In genomic region chr12:9634177-9634803, GRCh38 we compare ENCODE assay signal across 8 cellular contexts. TPM values are rescaled to one million over a fixed set of nuclear protein-coding genes. Genes with fewer than 3 reads are reported as not detected.
DNase-seq lines count a peak whose midpoint lies in the region; ATAC-seq lines count a peak whose summit lies in the region.

No MANE protein-coding gene starts in this region.

- no peaks in the 10 kb centered on the region for H3K27me3 Mint-ChIP-seq in stimulated activated naive CD8-positive, alpha-beta T cell treated with anti-CD3 and anti-CD28 coated beads, Interleukin-15, amount 100 ng/mL, for 72 hours

- H3K4me3 Mint-ChIP-seq in stimulated activated naive CD8-positive, alpha-beta T cell treated with anti-CD3 and anti-CD28 coated beads, Interleukin-15, amount 100 ng/mL, for 72 hours = peak overlapping the region; percentile 58 to 66

- DNase-seq in Right ventricle myocardium superior (no peak), cardiac septum (ENCODE audit: low spot score) (no peak), NAMALWA (ENCODE audit: low spot score) (peak; percentile 89), cerebellar cortex (ENCODE audit: low spot score) (peak; percentile 34), midbrain (lab: John Stamatoyannopoulos, UW) (peak; percentile 33)
- DNase-seq in activated CD4-positive, alpha-beta T cell treated with anti-CD3 and anti-CD28 coated beads for 1 hour = peak; percentile 63
- peak; percentile 66 to 70 for DNase-seq in stimulated activated naive CD8-positive, alpha-beta T cell treated with anti-CD3 and anti-CD28 coated beads, Interleukin-15, amount 100 ng/mL, for 72 hours

- peak overlapping the region in 1 of 2 donors; percentile 91 for H3K27ac Mint-ChIP-seq in stimulated activated naive CD8-positive, alpha-beta T cell treated with anti-CD3 and anti-CD28 coated beads, Interleukin-15, amount 100 ng/mL, for 72 hours

- intact Hi-C loops in Right ventricle myocardium superior (cut with DNase I) = loop anchor here (5.0 kb wide), 1 partner anchor 73 kb away; no protein-coding TSS in a partner anchor
- intact Hi-C loops in cardiac septum (cut with DNase I) = loop anchor here (2.0 kb wide), 1 partner anchor 75 kb away; no protein-coding TSS in a partner anchor

- ATAC-seq in Right ventricle myocardium superior (ENCODE audit: poor library complexity) = peak; percentile 48
- ATAC-seq in stimulated activated naive CD8-positive, alpha-beta T cell treated with anti-CD3 and anti-CD28 coated beads, Interleukin-15, amount 100 ng/mL, for 72 hours = peak; percentile 85
- no peak for ATAC-seq in HG03280 (IDR thresholded peaks at IDR 0.05; ENCODE audit: unreplicated experiment)

- H3K4me1 Mint-ChIP-seq in stimulated activated naive CD8-positive, alpha-beta T cell treated with anti-CD3 and anti-CD28 coated beads, Interleukin-15, amount 100 ng/mL, for 72 hours = peaks cover 58% of the 10 kb centered on the region

- H3K9me3 Mint-ChIP-seq in stimulated activated naive CD8-positive, alpha-beta T cell treated with anti-CD3 and anti-CD28 coated beads, Interleukin-15, amount 100 ng/mL, for 72 hours = peaks cover 20 to 23% of the 10 kb centered on the region in 2 donors

RNA-seq across cellular contexts. Expression of gene KLRB1, which starts 26.6 kb away (rescaled TPM):
- total RNA-seq in Right ventricle myocardium superior (not detected), cardiac septum (0.38 TPM)

RNA-seq across cellular contexts. Expression of gene CLEC2D, which starts 35.2 kb away (rescaled TPM):
- total RNA-seq in Right ventricle myocardium superior (4.5 TPM), cardiac septum (4.7 TPM)

Comparison
In these comparisons a context has a peak if more than half of its experiments do, and no peak if none do; other contexts are left out.
1. DNase-seq: peak in NAMALWA (single experiment), activated CD4-positive, alpha-beta T cell treated with anti-CD3 and anti-CD28 coated beads for 1 hour (single experiment), cerebellar cortex (single experiment), midbrain (single experiment) and stimulated activated naive CD8-positive, alpha-beta T cell treated with anti-CD3 and anti-CD28 coated beads, Interleukin-15, amount 100 ng/mL, for 72 hours (2 of 2); none in Right ventricle myocardium superior (single experiment) and cardiac septum (single experiment).